16 cellular contexts compared by ENCODE assay signal in genomic region chr3:193563429-193563828, GRCh38. TPM values are rescaled to one million over a fixed set of nuclear protein-coding genes. Genes with fewer than 3 reads are reported as not detected.
DNase-seq lines count a peak whose midpoint lies in the region; ATAC-seq, FAIRE-seq and TF ChIP-seq lines count a peak whose summit lies in the region.
"Had no signal": no experiment of that assay in that cellular context is flagged by ENCODE, and none has a peak within 500 bp of the region (broad histone marks: within the 10 kb centered on the region; RNA-seq: fewer than 3 reads in every experiment).

No MANE protein-coding gene starts in this region.

- H4K20me1 ChIP-seq in GM23338 (replicated peaks; ENCODE audit: insufficient read depth), result no peaks in the 10 kb centered on the region
- H4K20me1 ChIP-seq in K562 (replicated peaks; ENCODE audit: control insufficient read depth, insufficient read depth, low read length), result no peaks in the 10 kb centered on the region

- in situ Hi-C loops in K562 (cut with MboI), result loop anchor here (10.0 to 25.0 kb wide), 2 partner anchors 749 to 1001 kb away; no protein-coding TSS in a partner anchor

- no peaks in the 10 kb centered on the region for H3F3A ChIP-seq in GM23338 (replicated peaks; ENCODE audit: low read depth)

- H3K9me3 ChIP-seq in K562 (replicated peaks; ENCODE audit: control insufficient read depth, insufficient read depth, low read depth, low read length) (no peaks in the 10 kb centered on the region), spleen (no peaks in the 10 kb centered on the region)
- H3K9me3 ChIP-seq: A549, Peyer's patch had no signal

- peak overlapping the region; percentile 74; the same call in 1 of the 2 replicates for H2AFZ ChIP-seq in GM23338
- no peak overlapping the region for H2AFZ ChIP-seq in K562 (ENCODE audit: low read depth, low read length)
- H2AFZ ChIP-seq: GM23248 had no signal

- H3K27me3 ChIP-seq in GM23338 (ENCODE audit: insufficient read depth) (no peaks in the 10 kb centered on the region), K562 (ENCODE audit: control insufficient read depth in 2 of 2, insufficient read depth in 2 of 2, low read length in 2 of 2) (peaks cover 0 to 12% of the 10 kb centered on the region in 2 experiments; a peak in 2 of 5 replicates), spleen (replicated peaks in 1 of 7) (no peaks in the 10 kb centered on the region)
- H3K27me3 ChIP-seq: Peyer's patch had no signal

- ATAC-seq in GM23338 (no peak), K562 (no peak), HG03354 (IDR thresholded peaks at IDR 0.05; ENCODE audit: poor library complexity, severe bottlenecking, unreplicated experiment) (no peak), T-cell (replicated peaks in 1 of 4) (no peak)
- ATAC-seq: A549, Right ventricle myocardium inferior had no signal

- H3K36me3 Mint-ChIP-seq in GM23338 (ENCODE audit: low read depth), result no peaks in the 10 kb centered on the region
- no peaks in the 10 kb centered on the region for H3K36me3 Mint-ChIP-seq in activated naive CD4-positive, alpha-beta T cell treated with anti-CD3 and anti-CD28 coated beads for 36 hours (ENCODE audit: low read depth)
- H3K36me3 Mint-ChIP-seq in T-cell, result no peaks in the 10 kb centered on the region

- no peaks in the 10 kb centered on the region for H3K9me3 Mint-ChIP-seq in GM23338
- H3K9me3 Mint-ChIP-seq in activated naive CD4-positive, alpha-beta T cell treated with anti-CD3 and anti-CD28 coated beads for 36 hours, result no peaks in the 10 kb centered on the region
- no peaks in the 10 kb centered on the region for H3K9me3 Mint-ChIP-seq in T-cell

- intact Hi-C loops in K562 (cut with micrococcal nuclease), result no loop called here
- intact Hi-C loops in activated naive CD4-positive, alpha-beta T cell treated with anti-CD3 and anti-CD28 coated beads for 36 hours (cut with micrococcal nuclease), result no loop called here
- intact Hi-C loops in spleen (cut with DNase I; ENCODE audit: low total_unique reads), result no loop called here

- no peaks in the 10 kb centered on the region for H3K36me3 ChIP-seq in GM23338 (ENCODE audit: insufficient read depth)
- H3K36me3 ChIP-seq in K562 (ENCODE audit: control insufficient read depth, insufficient read depth, low read length), result no peaks in the 10 kb centered on the region
- H3K36me3 ChIP-seq in spleen, result no peaks in the 10 kb centered on the region
- H3K36me3 ChIP-seq: Peyer's patch had no signal

- TF ChIP-seq CTCF in GM23338 (conservative IDR thresholded peaks at IDR 0.05; ENCODE audit: low read depth in 2 of 2), result no peak
- no peak for TF ChIP-seq CTCF in K562 (IDR thresholded peaks at IDR 0.05 in 2 of 3, conservative IDR thresholded peaks at IDR 0.05 in 1 of 3; ENCODE audit: insufficient read depth in 2 of 3, low read depth in 1 of 3, low read length in 3 of 3)
- no peak for TF ChIP-seq CTCF in spleen (IDR thresholded peaks at IDR 0.05 in 8 of 11, conservative IDR thresholded peaks at IDR 0.05 in 3 of 11)

- no TSS peak for BruUV-seq in K562 (replicated peaks; lab: Mats Ljungman, UMichigan)

- no peaks in the 10 kb centered on the region for H3K4me1 ChIP-seq in GM23338 (ENCODE audit: insufficient read depth)
- H3K4me1 ChIP-seq in K562 (replicated peaks in 1 of 2; ENCODE audit: control insufficient read depth in 2 of 2, insufficient read depth in 2 of 2, low read length in 2 of 2), result no peaks in the 10 kb centered on the region
- no peaks in the 10 kb centered on the region for H3K4me1 ChIP-seq in spleen
- H3K4me1 ChIP-seq: A549, Peyer's patch had no signal

- DNase-seq in GM23338 (ENCODE audit: low spot score) (no peak), K562 (ENCODE audit: extremely low read depth in 1 of 4, low spot score in 3 of 4) (no peak), iris pigment epithelial cell (ENCODE audit: low read depth) (peak; percentile 4), mucosa of gallbladder (ENCODE audit: low spot score) (peak; percentile 30), T-cell (no peak), spleen (no peak)
- DNase-seq in activated naive CD4-positive, alpha-beta T cell treated with anti-CD3 and anti-CD28 coated beads for 36 hours, result no peak
- DNase-seq: C1 segment of cervical spinal cord, GDM1, KBM-7 had no signal

- no peaks in the 10 kb centered on the region for H3K9me2 ChIP-seq in GM23338 (ENCODE audit: insufficient read depth)

- no peak overlapping the region for H3K9ac ChIP-seq in K562 (ENCODE audit: insufficient read depth in 1 of 2, low read depth in 2 of 2, low read length in 2 of 2)
- H3K9ac ChIP-seq: GM23248 had no signal

- H3K27ac Mint-ChIP-seq in GM23338 (no peak overlapping the region), T-cell (no peak overlapping the region)
- no peak overlapping the region for H3K27ac Mint-ChIP-seq in activated naive CD4-positive, alpha-beta T cell treated with anti-CD3 and anti-CD28 coated beads for 36 hours

- TF ChIP-seq EP300 in K562 (IDR thresholded peaks at IDR 0.05; ENCODE audit: low read length), result no peak

- 7% methylated on average over 3 of the region's 3 CpGs for WGBS in K562 (ENCODE audit: insufficient coverage, low coverage, missing lambda C conversion rate)
- WGBS in spleen, 5 donors, result 91 to 97% (median 94%) methylated on average over 3 of the region's 3 CpGs

- H3K27ac ChIP-seq in GM23338 (ENCODE audit: low read depth) (no peak overlapping the region), K562 (ENCODE audit: extremely low read depth, low read depth, low read length) (no peak overlapping the region), spleen (no peak overlapping the region)
- H3K27ac ChIP-seq: A549, GM23248, Peyer's patch had no signal

- CTCF ChIA-PET in K562 (lab: Yijun Ruan, JAX; ENCODE audit: low intra/inter-chr PET ratio) (no interaction called here), T-cell (lab: Charles Lee) (no interaction called here)
- CTCF ChIA-PET in activated naive CD4-positive, alpha-beta T cell treated with anti-CD3 and anti-CD28 coated beads for 36 hours (lab: Charles Lee), result no interaction called here

- TF ChIP-seq POLR2A in K562 (conservative IDR thresholded peaks at IDR 0.05), result no peak
- no peak for TF ChIP-seq POLR2A in spleen (IDR thresholded peaks at IDR 0.05)

- no peaks in the 10 kb centered on the region for H3K79me2 ChIP-seq in GM23338 (replicated peaks; ENCODE audit: insufficient read depth)
- H3K79me2 ChIP-seq in K562 (ENCODE audit: control insufficient read depth, insufficient read depth, low read length), result no peaks in the 10 kb centered on the region

- H3K4me2 ChIP-seq in GM23338, result no peak overlapping the region
- no peak overlapping the region for H3K4me2 ChIP-seq in K562 (ENCODE audit: insufficient read depth, low read length)
- H3K4me2 ChIP-seq: A549 had no signal

- FAIRE-seq in K562 (lab: Jason Lieb, UNC), result no peak
- FAIRE-seq: A549, GM12878 had no signal

- H3K4me3 Mint-ChIP-seq in GM23338, result no peak overlapping the region
- no peak overlapping the region for H3K4me3 Mint-ChIP-seq in activated naive CD4-positive, alpha-beta T cell treated with anti-CD3 and anti-CD28 coated beads for 36 hours
- no peak overlapping the region for H3K4me3 Mint-ChIP-seq in T-cell

- H3K4me1 Mint-ChIP-seq in GM23338, result no peaks in the 10 kb centered on the region
- no peaks in the 10 kb centered on the region for H3K4me1 Mint-ChIP-seq in activated naive CD4-positive, alpha-beta T cell treated with anti-CD3 and anti-CD28 coated beads for 36 hours (ENCODE audit: low read depth)
- no peaks in the 10 kb centered on the region for H3K4me1 Mint-ChIP-seq in T-cell

- no peaks in the 10 kb centered on the region for H3K9me1 ChIP-seq in K562 (ENCODE audit: control insufficient read depth, insufficient read depth, low read length)

- H3K4me3 ChIP-seq in GM23338, result no peak overlapping the region
- no peak overlapping the region for H3K4me3 ChIP-seq in K562
- no peak overlapping the region for H3K4me3 ChIP-seq in spleen
- H3K4me3 ChIP-seq: A549, GM12878, GM23248, Peyer's patch had no signal

- POLR2A ChIA-PET in K562 (lab: Yijun Ruan, JAX) (no interaction called here), T-cell (lab: Charles Lee) (no interaction called here)

- TF ChIP-seq RAD21 in K562 (CRISPR knock-in tag; conservative IDR thresholded peaks at IDR 0.05 in 1 of 2, IDR thresholded peaks at IDR 0.05 in 1 of 2), result no peak

- H3K27me3 Mint-ChIP-seq in GM23338 (ENCODE audit: insufficient read depth, low read depth, poor library complexity), result peaks cover 5% of the 10 kb centered on the region
- H3K27me3 Mint-ChIP-seq in activated naive CD4-positive, alpha-beta T cell treated with anti-CD3 and anti-CD28 coated beads for 36 hours (ENCODE audit: low read depth), result no peaks in the 10 kb centered on the region
- H3K27me3 Mint-ChIP-seq in T-cell, result no peaks in the 10 kb centered on the region

RNA-seq across cellular contexts. Expression of gene ATP13A4, which starts 8.7 kb away (rescaled TPM):
- not detected in 2 replicates for total RNA-seq in GM23338 (2014; rRNA removed; shearing (Covaris generic))
- polyA plus RNA-seq in GM23338 (2016; fragmentation: Nextera tagmentation; extraction: Ambion mirVana) (not detected in 2 replicates), K562 (2011; rRNA removed) (0.03 and 0.09 TPM in 2 replicates), K562 (2014; fragmentation: Illumina TruSeq; extraction: Trizol) (not detected in 2 replicates), K562 (2014; fragmentation: Nextera tagmentation; extraction: Ambion mirVana) (not detected), K562 (2014; rRNA removed) (not detected in 2 replicates), spleen (under 1 TPM; 0.24 to 0.76 (median 0.70) TPM)
- total RNA-seq in K562 (2011; cell fraction: chromatin; rRNA removed; ENCODE audit: low replicate concordance), result 0.72 TPM in 1 of 2 replicates, not detected in the other
- total RNA-seq in K562 (2011; cell fraction: nucleolus; rRNA removed), result not detected in 2 replicates
- total RNA-seq in K562 (2011; cell fraction: nucleoplasm; rRNA removed), result not detected in 2 replicates
- total RNA-seq in K562 (2014; rRNA removed) (not detected in 2 replicates), K562 (2014; rRNA removed; fragmentation: Illumina TruSeq; extraction: Trizol) (not detected in 2 replicates), K562 (2015; rRNA removed; fragmentation: Illumina TruSeq; extraction: Trizol) (0.14 and 0.23 TPM in 2 replicates), K562 (2021) (0.07 and 0.20 TPM in 2 replicates), mucosa of gallbladder (47.2 TPM), T-cell (1 to 10 TPM; 1.7 to 3.5 (median 2.0) TPM), spleen (1 to 10 TPM in 6 of 7 donors, under 1 TPM in 1; 0.27 to 8.4 (median 1.6) TPM)
- 0.15 TPM in 1 of 2 replicates, not detected in the other for polyA plus RNA-seq in K562 (2011; cell fraction: cytosol; rRNA removed)
- polyA plus RNA-seq in K562 (2011; cell fraction: nucleus; rRNA removed), result 0.18 and 0.23 TPM in 2 replicates
- polyA plus RNA-seq in K562 (2012), result 0.11 TPM in 1 of 2 replicates, not detected in the other
- polyA minus RNA-seq in K562 (2011; rRNA and poly(A)+ RNA removed), result not detected in 2 replicates
- not detected in 2 replicates for polyA minus RNA-seq in K562 (2011; cell fraction: cytosol; rRNA and poly(A)+ RNA removed)
- polyA minus RNA-seq in K562 (2011; cell fraction: nucleus; rRNA and poly(A)+ RNA removed), result 0.33 TPM in 1 of 2 replicates, not detected in the other
- 1 to 10 TPM; 2.4 to 2.8 TPM for total RNA-seq in activated naive CD4-positive, alpha-beta T cell treated with anti-CD3 and anti-CD28 coated beads for 36 hours
- total RNA-seq: GM23248 had no signal
- polyA plus RNA-seq: GM23248 had no signal

RNA-seq across cellular contexts. Expression of gene OPA1, which starts 29.6 kb away (rescaled TPM):
- total RNA-seq in GM23338 (2014; rRNA removed; shearing (Covaris generic)), result 78.8 and 89.9 TPM in 2 replicates
- polyA plus RNA-seq in GM23338 (2016; fragmentation: Nextera tagmentation; extraction: Ambion mirVana) (21.1 and 24.9 TPM in 2 replicates), K562 (2011; rRNA removed) (57.6 and 74.7 TPM in 2 replicates), K562 (2014; fragmentation: Illumina TruSeq; extraction: Trizol) (77.8 and 109 TPM in 2 replicates), K562 (2014; fragmentation: Nextera tagmentation; extraction: Ambion mirVana) (10 to 100 TPM; 19.7 to 30.8 TPM), K562 (2014; rRNA removed) (65.8 and 70.4 TPM in 2 replicates), spleen (10 to 100 TPM in 2 of 3 donors, 1 to 10 TPM in 1; 9.8 to 12.5 (median 11.4) TPM)
- total RNA-seq in K562 (2011; cell fraction: chromatin; rRNA removed; ENCODE audit: low replicate concordance), result 56.4 and 233 TPM in 2 replicates
- 23.2 and 36.5 TPM in 2 replicates for total RNA-seq in K562 (2011; cell fraction: nucleolus; rRNA removed)
- 41.7 and 99.9 TPM in 2 replicates for total RNA-seq in K562 (2011; cell fraction: nucleoplasm; rRNA removed)
- total RNA-seq in K562 (2014; rRNA removed) (82.5 and 115 TPM in 2 replicates), K562 (2014; rRNA removed; fragmentation: Illumina TruSeq; extraction: Trizol) (125 and 154 TPM in 2 replicates), K562 (2015; rRNA removed; fragmentation: Illumina TruSeq; extraction: Trizol) (124 and 127 TPM in 2 replicates), K562 (2021) (84.0 and 94.7 TPM in 2 replicates), mucosa of gallbladder (41.5 TPM), T-cell (10 to 100 TPM; 40.5 to 56.1 (median 41.9) TPM), spleen (10 to 100 TPM; 42.9 to 58.2 (median 52.7) TPM)
- 10.5 and 18.5 TPM in 2 replicates for polyA plus RNA-seq in K562 (2011; cell fraction: cytosol; rRNA removed)
- 40.5 and 65.5 TPM in 2 replicates for polyA plus RNA-seq in K562 (2011; cell fraction: nucleus; rRNA removed)
- 41.0 and 42.7 TPM in 2 replicates for polyA plus RNA-seq in K562 (2012)
- 223 and 233 TPM in 2 replicates for polyA minus RNA-seq in K562 (2011; rRNA and poly(A)+ RNA removed)
- polyA minus RNA-seq in K562 (2011; cell fraction: cytosol; rRNA and poly(A)+ RNA removed), result 48.7 and 78.7 TPM in 2 replicates
- polyA minus RNA-seq in K562 (2011; cell fraction: nucleus; rRNA and poly(A)+ RNA removed), result 70.0 and 122 TPM in 2 replicates
- 10 to 100 TPM; 91.7 to 96.0 TPM for total RNA-seq in activated naive CD4-positive, alpha-beta T cell treated with anti-CD3 and anti-CD28 coated beads for 36 hours

Comparison
In these comparisons a context has a peak if more than half of its experiments do, and no peak if none do; other contexts are left out.
1. DNase-seq: peak in iris pigment epithelial cell (single experiment) and mucosa of gallbladder (single experiment); none in GM23338 (single experiment), K562 (0 of 4), activated naive CD4-positive, alpha-beta T cell treated with anti-CD3 and anti-CD28 coated beads for 36 hours (single experiment), T-cell (0 of 34) and spleen (single experiment).